ENCODE assay signal across 2 cellular contexts in the genomic region with DNA sequence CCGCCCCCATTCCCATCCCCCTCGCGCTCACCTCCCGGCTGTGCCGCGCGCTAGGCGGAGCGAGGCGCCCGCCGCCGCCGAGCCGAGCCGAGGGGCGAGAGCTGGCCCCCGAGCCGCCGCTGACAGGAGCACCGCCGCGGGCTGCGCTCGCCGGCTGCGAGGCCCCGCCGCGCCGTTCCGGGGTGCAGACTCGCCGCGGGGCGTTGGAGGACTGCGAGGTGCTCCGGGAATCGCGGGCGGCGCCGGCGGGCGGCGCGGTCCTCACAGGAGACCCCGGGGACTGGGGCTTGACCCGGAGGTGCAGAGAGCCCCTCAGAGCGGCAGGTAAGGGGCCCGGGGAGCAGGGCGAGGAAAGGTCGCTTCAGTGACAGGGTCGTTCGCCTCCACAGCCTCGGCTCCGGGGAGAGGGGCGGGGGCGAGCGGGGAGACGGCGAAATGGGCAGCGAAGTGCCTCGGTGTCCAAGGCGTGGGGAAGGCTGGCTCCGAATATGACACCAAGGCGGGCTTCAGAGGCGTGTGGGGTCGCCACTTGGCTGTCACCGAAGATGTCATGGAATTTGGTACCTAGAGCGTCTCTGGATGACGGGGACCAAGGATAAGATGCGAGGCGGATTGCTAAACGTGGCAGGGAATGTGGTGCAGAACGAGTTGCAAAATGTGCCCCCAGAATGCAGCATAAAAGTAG.
TF ChIP-seq lines count a peak whose summit lies in the region.

No MANE protein-coding gene starts in this region.

TF ChIP-seq in A549, 52 proteins besides CTCF, POLR2A, EP300 and RAD21 (continued from another document):
- TF ChIP-seq PHF8 (IDR thresholded peaks at IDR 0.05; ENCODE audit: borderline replicate concordance, low read depth) (peak; percentile 23; the same call in 1 of the 2 replicates), EHF (CRISPR knock-in tag; IDR thresholded peaks at IDR 0.05) (no peak), CHD2 (IDR thresholded peaks at IDR 0.05; ENCODE audit: low read length, partially characterized antibody) (peak; percentile 43), CEBPB (IDR thresholded peaks at IDR 0.05) (peak; percentile 91 to 94), SREBF2 (IDR thresholded peaks at IDR 0.05) (no peak), RNF2 (IDR thresholded peaks at IDR 0.05; ENCODE audit: borderline replicate concordance, low read depth) (0 out of 2 replicates have a peak, but pooled peaks have one; percentile 47)
- TF ChIP-seq, protein P1, sequence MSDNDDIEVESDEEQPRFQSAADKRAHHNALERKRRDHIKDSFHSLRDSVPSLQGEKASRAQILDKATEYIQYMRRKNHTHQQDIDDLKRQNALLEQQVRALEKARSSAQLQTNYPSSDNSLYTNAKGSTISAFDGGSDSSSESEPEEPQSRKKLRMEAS (IDR thresholded peaks at IDR 0.05) = peak; percentile 50
- TF ChIP-seq, protein P2, sequence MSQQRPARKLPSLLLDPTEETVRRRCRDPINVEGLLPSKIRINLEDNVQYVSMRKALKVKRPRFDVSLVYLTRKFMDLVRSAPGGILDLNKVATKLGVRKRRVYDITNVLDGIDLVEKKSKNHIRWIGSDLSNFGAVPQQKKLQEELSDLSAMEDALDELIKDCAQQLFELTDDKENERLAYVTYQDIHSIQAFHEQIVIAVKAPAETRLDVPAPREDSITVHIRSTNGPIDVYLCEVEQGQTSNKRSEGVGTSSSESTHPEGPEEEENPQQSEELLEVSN (IDR thresholded peaks at IDR 0.05; ENCODE audit: borderline replicate concordance, low read depth) = peak; percentile 53; the same call in 1 of the 2 replicates

TF ChIP-seq in IMR-90, 13 proteins besides CTCF, POLR2A, EP300 and RAD21 (continued from another document):
- peak; percentile 91 for TF ChIP-seq CEBPB (IDR thresholded peaks at IDR 0.05; ENCODE audit: low read depth, low read length)
